ENCODE assay signal across 8 cellular contexts in the genomic region with DNA sequence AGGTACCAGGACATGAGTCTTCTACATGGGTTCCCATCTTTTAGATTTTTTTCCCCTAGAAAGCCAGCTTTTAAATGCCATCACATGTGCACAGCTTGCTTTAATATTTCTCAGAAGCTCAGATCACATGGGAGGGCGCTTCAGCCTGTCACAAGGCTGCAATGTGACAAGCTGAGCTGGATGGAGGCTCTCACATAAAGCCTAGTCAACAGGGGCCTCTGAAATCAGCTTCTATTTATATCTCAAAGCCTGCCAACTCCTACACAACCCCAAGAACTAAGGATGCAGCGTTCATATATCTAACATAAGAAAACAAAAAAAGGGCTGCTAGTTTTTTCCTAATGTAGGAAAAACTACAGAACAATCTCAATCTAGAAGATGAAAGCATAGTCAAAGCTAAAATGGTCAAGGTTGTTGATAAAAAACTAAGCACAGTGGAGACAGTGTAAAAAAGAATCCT. TPM values are rescaled to one million over a fixed set of nuclear protein-coding genes. Genes with fewer than 3 reads are reported as not detected.
A peak's percentile ranks its signal among the peaks of the same experiment; 100 is the strongest.
DNase-seq lines count a peak whose midpoint lies in the region; TF ChIP-seq lines count a peak whose summit lies in the region.

No MANE protein-coding gene starts in this region.

- WGBS in ectodermal cell, 2 experiments = 8 to 24% methylated on average over 1 to 2 of the region's 2 CpGs
- 0% methylated on average over 2 of the region's 2 CpGs for WGBS in lower leg skin, 2 donors

- peaks cover 45% of the 10 kb centered on the region for H3K36me3 Mint-ChIP-seq in activated CD4-positive, alpha-beta T cell treated with anti-CD3 and anti-CD28 coated beads, Interleukin-2, amount 10 ng/mL, durations not matched to agents 24 days and 14 days (ENCODE audit: low read depth)

- no peak overlapping the region for H3K27ac ChIP-seq in ectodermal cell (ENCODE audit: insufficient read depth, low read depth, low read length, poor library complexity, severe bottlenecking)

- no peaks in the 10 kb centered on the region for H3K27me3 Mint-ChIP-seq in activated CD4-positive, alpha-beta T cell treated with anti-CD3 and anti-CD28 coated beads, Interleukin-2, amount 10 ng/mL, durations not matched to agents 24 days and 14 days

- H3K4me1 ChIP-seq in ectodermal cell (ENCODE audit: control insufficient read depth, insufficient read depth, low read length) = peaks cover 6% of the 10 kb centered on the region

- H3K4me3 ChIP-seq in GM12864 (ENCODE audit: low read depth, low read length) (peak overlapping the region; percentile 98), ectodermal cell (ENCODE audit: insufficient read depth, low read depth, low read length) (peak overlapping the region; percentile 77), lower leg skin (ENCODE audit: low read depth, poor library complexity, severe bottlenecking) (peak overlapping the region; percentile 7)

- H3K4me3 Mint-ChIP-seq in activated CD4-positive, alpha-beta T cell treated with anti-CD3 and anti-CD28 coated beads, Interleukin-2, amount 10 ng/mL, durations not matched to agents 24 days and 14 days = peak overlapping the region; percentile 91

- peaks cover 45% of the 10 kb centered on the region for H3K4me1 Mint-ChIP-seq in activated CD4-positive, alpha-beta T cell treated with anti-CD3 and anti-CD28 coated beads, Interleukin-2, amount 10 ng/mL, durations not matched to agents 24 days and 14 days

- TF ChIP-seq CTCF in GM12864 (IDR thresholded peaks at IDR 0.05; ENCODE audit: low read depth, low read length, missing control alignments) (no peak), lower leg skin (IDR thresholded peaks at IDR 0.05) (no peak)

- no peaks in the 10 kb centered on the region for H3K9me3 Mint-ChIP-seq in activated CD4-positive, alpha-beta T cell treated with anti-CD3 and anti-CD28 coated beads, Interleukin-2, amount 10 ng/mL, durations not matched to agents 24 days and 14 days

- DNase-seq in GM12864 (ENCODE audit: low read depth) (peak; percentile 40), HCEC 1CT (peak; percentile 65), NAMALWA (ENCODE audit: low spot score) (peak; percentile 79), lower leg skin (ENCODE audit: low spot score in 2 of 2) (peak; percentile 90 to 91), SHP77 treated with DMSO at 0.1 percent for 48 hours (lab: John Stamatoyannopoulos, UW) (no peak)
- DNase-seq in activated CD4-positive, alpha-beta T cell treated with anti-CD3 and anti-CD28 coated beads, Interleukin-2, amount 10 ng/mL, durations not matched to agents 24 days and 14 days = peak; percentile 84
- DNase-seq in stimulated activated CD4-positive, alpha-beta T cell treated with anti-CD3 and anti-CD28 coated beads, Interleukin-4, amount 100 ng/mL, for 4 hours = peak; percentile 23 to 45

- peak overlapping the region; percentile 86 for H3K27ac Mint-ChIP-seq in activated CD4-positive, alpha-beta T cell treated with anti-CD3 and anti-CD28 coated beads, Interleukin-2, amount 10 ng/mL, durations not matched to agents 24 days and 14 days

- peaks cover 16% of the 10 kb centered on the region for H3K36me3 ChIP-seq in ectodermal cell (ENCODE audit: control insufficient read depth, insufficient read depth, low read length)

- TF ChIP-seq POLR2A in lower leg skin (IDR thresholded peaks at IDR 0.05) = no peak

- H3K27me3 ChIP-seq in ectodermal cell (ENCODE audit: control insufficient read depth, insufficient read depth, low read length, poor library complexity, severe bottlenecking) = no peaks in the 10 kb centered on the region

- no peaks in the 10 kb centered on the region for H3K9me3 ChIP-seq in ectodermal cell (ENCODE audit: control insufficient read depth, low read length)

- intact Hi-C loops in activated CD4-positive, alpha-beta T cell treated with anti-CD3 and anti-CD28 coated beads, Interleukin-2, amount 10 ng/mL, durations not matched to agents 24 days and 14 days (cut with micrococcal nuclease) = loop anchor here (2.0 to 10.0 kb wide), 4 partner anchors 14 to 1948 kb away; a partner anchor contains a TSS
- intact Hi-C loops in lower leg skin (cut with DNase I; ENCODE audit: low total_unique reads) = no loop called here

RNA-seq across cellular contexts. Expression of a gene that starts 2.3 kb away (rescaled TPM):
- total RNA-seq in activated CD4-positive, alpha-beta T cell treated with anti-CD3 and anti-CD28 coated beads, Interleukin-2, amount 10 ng/mL, durations not matched to agents 24 days and 14 days = 115 and 121 TPM in 2 replicates
- polyA plus RNA-seq in ectodermal cell (2013, experiment 1 of 4) = 169 TPM
- 184 TPM for polyA plus RNA-seq in ectodermal cell (2013, experiment 2 of 4)
- polyA plus RNA-seq in ectodermal cell (2013, experiment 3 of 4) = 166 TPM
- 181 TPM for polyA plus RNA-seq in ectodermal cell (2013, experiment 4 of 4)
- total RNA-seq in lower leg skin = 100 to 1,000 TPM in 3 of 4 donors, 10 to 100 TPM in 1; 99.6 to 305 (median 127) TPM

Comparison
In these comparisons a context has a peak if more than half of its experiments do, and no peak if none do; other contexts are left out.
1. H3K4me3 ChIP-seq: peak in every context shown above with its lines; median percentile 98 in GM12864; 77 in ectodermal cell; 7 in lower leg skin.